ENCODE assay signal across 12 cellular contexts in the genomic region with DNA sequence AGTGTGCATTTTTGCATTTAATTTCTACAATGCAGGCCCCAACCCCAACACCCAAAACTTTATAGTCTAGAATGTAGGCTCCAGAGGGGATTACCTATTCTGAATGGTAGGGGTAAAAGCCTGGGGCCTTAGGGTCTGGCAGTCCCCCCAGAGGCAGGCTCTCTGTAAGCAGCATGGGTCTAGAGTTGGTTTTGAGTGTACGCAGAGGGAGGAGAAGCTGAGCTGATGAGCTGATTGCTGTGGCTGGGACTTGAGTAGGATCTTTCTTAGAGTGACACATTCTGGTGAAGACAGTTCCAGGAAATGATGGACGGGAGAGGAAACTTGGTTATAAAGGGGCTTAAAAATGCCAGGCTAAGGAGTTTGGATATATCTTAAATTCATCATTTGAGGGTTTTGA. TPM values are rescaled to one million over a fixed set of nuclear protein-coding genes. Genes with fewer than 3 reads are reported as not detected.
DNase-seq lines count a peak whose midpoint lies in the region; ATAC-seq and TF ChIP-seq lines count a peak whose summit lies in the region.
"Had no signal": no experiment of that assay in that cellular context is flagged by ENCODE, and none has a peak within 500 bp of the region (broad histone marks: within the 10 kb centered on the region; RNA-seq: fewer than 3 reads in every experiment).

No MANE protein-coding gene starts in this region.

- no peak overlapping the region for H4K91ac ChIP-seq in IMR-90 (ENCODE audit: insufficient read depth, low read depth, low read length)

- H3K4me1 ChIP-seq in BLaER1: peaks cover 50% of the 10 kb centered on the region
- H3K4me1 ChIP-seq in IMR-90 (ENCODE audit: control insufficient read depth, insufficient read depth, low read length): peaks cover 28% of the 10 kb centered on the region
- peaks cover 12% of the 10 kb centered on the region for H3K4me1 ChIP-seq in testis

- no peak overlapping the region for H2BK15ac ChIP-seq in IMR-90 (ENCODE audit: low read depth, low read length)

- H4K20me1 ChIP-seq in BLaER1 (peaks cover 44% of the 10 kb centered on the region), IMR-90 (ENCODE audit: insufficient read depth, low read length) (peaks cover 41% of the 10 kb centered on the region)

- 0 out of 2 replicates have a peak overlapping the region, but pooled peaks have one; percentile 90 for H3K4me2 ChIP-seq in BLaER1
- H3K4me2 ChIP-seq in IMR-90 (ENCODE audit: low read depth, low read length): peak overlapping the region; percentile 63

- no peak overlapping the region for H2AK9ac ChIP-seq in IMR-90 (replicated peaks; ENCODE audit: low read depth, low read length, poor library complexity)

- in situ Hi-C loops in IMR-90 (cut with MboI; ENCODE audit: low sequenced_read_pairs): no loop called here

- POLR2A ChIA-PET in IMR-90 (lab: Charles Lee; ENCODE audit: unreplicated experiment): no interaction called here

- H3K27ac ChIP-seq in BLaER1: no peak overlapping the region
- no peak overlapping the region for H3K27ac ChIP-seq in IMR-90 (ENCODE audit: insufficient read depth, low read length)
- peak overlapping the region; percentile 94 to 99 for H3K27ac ChIP-seq in coronary artery
- H3K27ac ChIP-seq in testis: peak overlapping the region in 1 of 2 donors; percentile 69

- DNase-seq in IMR-90 (no peak), coronary artery (ENCODE audit: low spot score) (no peak), osteocyte (ENCODE audit: extremely low spot score, unreplicated experiment) (no peak), testis (no peak), NCI-H1092 (lab: John Stamatoyannopoulos, UW) (no peak), DMS153 (lab: John Stamatoyannopoulos, UW) (no peak)
- DNase-seq: mucosa of descending colon; NCI-H1417; stimulated activated CD4-positive, alpha-beta T cell treated with anti-CD3 and anti-CD28 coated beads, Interleukin-4, amount 100 ng/mL, for 24 hours had no signal

- peaks cover 31% of the 10 kb centered on the region for H3K9me1 ChIP-seq in IMR-90 (ENCODE audit: insufficient read depth, low read length)

- H2AK5ac ChIP-seq in IMR-90 (ENCODE audit: low read depth, low read length): peak overlapping the region; percentile 41

- H4K8ac ChIP-seq in IMR-90 (ENCODE audit: low read depth in 2 of 2, low read length in 2 of 2): no peak overlapping the region

- H3K14ac ChIP-seq in IMR-90 (replicated peaks; ENCODE audit: low read depth, low read length): 0 out of 2 replicates have a peak overlapping the region, but pooled peaks have one; percentile 4

- H2BK120ac ChIP-seq in IMR-90 (ENCODE audit: low read depth, low read length): no peak overlapping the region; the same call in 1 of the 2 replicates

- H3K27me3 Mint-ChIP-seq in osteocyte (ENCODE audit: unreplicated experiment): no peaks in the 10 kb centered on the region

- intact Hi-C loops in IMR-90 (cut with micrococcal nuclease): loop anchor here (10.0 kb wide), 1 partner anchor 989 kb away; no protein-coding TSS in a partner anchor
- intact Hi-C loops in testis (cut with DNase I; ENCODE audit: low total_unique reads): no loop called here

- H3K9me3 Mint-ChIP-seq in osteocyte (ENCODE audit: unreplicated experiment): no peaks in the 10 kb centered on the region
- H3K9me3 Mint-ChIP-seq: WTC11 had no signal

- peak overlapping the region; percentile 47 for H3K27ac Mint-ChIP-seq in osteocyte (ENCODE audit: unreplicated experiment)
- H3K27ac Mint-ChIP-seq: WTC11 had no signal

- no peak for ATAC-seq in IMR-90 (ENCODE audit: low read depth)
- ATAC-seq in GM18858 (IDR thresholded peaks at IDR 0.05; ENCODE audit: unreplicated experiment): no peak
- ATAC-seq: mucosa of descending colon, WTC11 had no signal

- H3K18ac ChIP-seq in IMR-90 (ENCODE audit: low read depth, low read length): no peak overlapping the region

- H3K36me3 Mint-ChIP-seq in osteocyte (ENCODE audit: unreplicated experiment): peaks cover 2% of the 10 kb centered on the region
- H3K36me3 Mint-ChIP-seq: WTC11 had no signal

- no peak overlapping the region for H3K4me3 Mint-ChIP-seq in osteocyte (ENCODE audit: unreplicated experiment)

- dilution Hi-C loops in IMR-90 (cut with HindIII; ENCODE audit: low sequenced_read_pairs, unreplicated experiment): no loop called here

- H3K4me3 ChIP-seq in BLaER1: no peak overlapping the region
- no peak overlapping the region for H3K4me3 ChIP-seq in IMR-90 (ENCODE audit: insufficient read depth, low read depth, low read length)
- peak overlapping the region; percentile 87 for H3K4me3 ChIP-seq in coronary artery
- no peak overlapping the region for H3K4me3 ChIP-seq in testis
- H3K4me3 ChIP-seq: mucosa of descending colon had no signal

- TF ChIP-seq RAD21 in IMR-90 (IDR thresholded peaks at IDR 0.05; ENCODE audit: low read length): no peak

- no peak overlapping the region for H3K9ac ChIP-seq in BLaER1
- H3K9ac ChIP-seq in IMR-90 (ENCODE audit: low read depth, low read length): no peak overlapping the region

- no peak overlapping the region for H2AFZ ChIP-seq in IMR-90 (replicated peaks; ENCODE audit: low read length, poor library complexity)

- no CpG with 5 or more reads among the region's 2 CpGs for WGBS in IMR-90 (ENCODE audit: extremely low coverage in 2 of 2, insufficient read length in 1 of 2), 2 experiments
- 73 to 86% methylated on average over 2 of the region's 2 CpGs for WGBS in testis, 2 donors

- H3K56ac ChIP-seq in IMR-90 (ENCODE audit: extremely low read depth, insufficient read depth, low read length): no peak overlapping the region

- H2BK20ac ChIP-seq in IMR-90 (ENCODE audit: low read depth, low read length): no peak overlapping the region

- TF ChIP-seq CTCF in IMR-90 (conservative IDR thresholded peaks at IDR 0.05; ENCODE audit: low read depth, low read length): no peak
- no peak for TF ChIP-seq CTCF in coronary artery (IDR thresholded peaks at IDR 0.05)
- TF ChIP-seq CTCF in osteocyte (IDR thresholded peaks at IDR 0.05): no peak
- no peak for TF ChIP-seq CTCF in testis (IDR thresholded peaks at IDR 0.05)

- peak overlapping the region; percentile 23; the same call in 1 of the 2 replicates for H3K23ac ChIP-seq in IMR-90 (ENCODE audit: low read depth, low read length)

- peak overlapping the region; percentile 5; the same call in 1 of the 2 replicates for H3K4ac ChIP-seq in IMR-90 (ENCODE audit: low read depth, low read length)

- TF ChIP-seq POLR2A in IMR-90 (IDR thresholded peaks at IDR 0.05; ENCODE audit: low read depth, low read length) (no peak), testis (IDR thresholded peaks at IDR 0.05) (no peak)

- peaks cover 66% of the 10 kb centered on the region for H3K4me1 Mint-ChIP-seq in osteocyte (ENCODE audit: unreplicated experiment)

- no peak overlapping the region for H2BK5ac ChIP-seq in IMR-90 (ENCODE audit: low read depth, low read length, poor library complexity, severe bottlenecking)

- no TSS peak for BruUV-seq in IMR-90 (replicated peaks; lab: Mats Ljungman, UMichigan)

- CTCF ChIA-PET in IMR-90 (lab: Yijun Ruan, JAX): interaction anchor here (0.5 to 0.6 kb wide), 2 partner anchors 416 to 645 kb away, joined by 3 read pairs; no protein-coding TSS in a partner anchor

- H3K9me3 ChIP-seq in BLaER1 (no peaks in the 10 kb centered on the region), IMR-90 (ENCODE audit: control insufficient read depth, insufficient read depth, low read length) (no peaks in the 10 kb centered on the region), testis (no peaks in the 10 kb centered on the region)
- H3K9me3 ChIP-seq: mucosa of descending colon had no signal

- peaks cover 28 to 73% of the 10 kb centered on the region in 2 experiments for H3K79me1 ChIP-seq in IMR-90 (ENCODE audit: low read depth in 1 of 2, low read length in 2 of 2)

- H4K5ac ChIP-seq in IMR-90 (ENCODE audit: low read depth, low read length): no peak overlapping the region

- H3K27me3 ChIP-seq in BLaER1: no peaks in the 10 kb centered on the region
- no peaks in the 10 kb centered on the region for H3K27me3 ChIP-seq in IMR-90 (ENCODE audit: control insufficient read depth, insufficient read depth, low read length)
- H3K27me3 ChIP-seq in testis: no peaks in the 10 kb centered on the region

- peaks cover 6% of the 10 kb centered on the region; the same call in 1 of the 2 replicates for H3K36me3 ChIP-seq in BLaER1
- H3K36me3 ChIP-seq in IMR-90 (ENCODE audit: control insufficient read depth, insufficient read depth, low read length): no peaks in the 10 kb centered on the region
- no peaks in the 10 kb centered on the region for H3K36me3 ChIP-seq in testis (ENCODE audit: low read depth, missing control alignments)

TF ChIP-seq in IMR-90, 13 proteins besides CTCF, POLR2A, EP300 and RAD21 (continues in another document):
- TF ChIP-seq, protein P1, sequence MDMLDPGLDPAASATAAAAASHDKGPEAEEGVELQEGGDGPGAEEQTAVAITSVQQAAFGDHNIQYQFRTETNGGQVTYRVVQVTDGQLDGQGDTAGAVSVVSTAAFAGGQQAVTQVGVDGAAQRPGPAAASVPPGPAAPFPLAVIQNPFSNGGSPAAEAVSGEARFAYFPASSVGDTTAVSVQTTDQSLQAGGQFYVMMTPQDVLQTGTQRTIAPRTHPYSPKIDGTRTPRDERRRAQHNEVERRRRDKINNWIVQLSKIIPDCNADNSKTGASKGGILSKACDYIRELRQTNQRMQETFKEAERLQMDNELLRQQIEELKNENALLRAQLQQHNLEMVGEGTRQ (IDR thresholded peaks at IDR 0.05; ENCODE audit: low read depth, low read length): no peak
- no peak for TF ChIP-seq MAZ (IDR thresholded peaks at IDR 0.05; ENCODE audit: borderline replicate concordance, low read depth, low read length)
- no peak for TF ChIP-seq RCOR1 (IDR thresholded peaks at IDR 0.05; ENCODE audit: insufficient replicate concordance, low read length)
- TF ChIP-seq CEBPB (IDR thresholded peaks at IDR 0.05; ENCODE audit: low read depth, low read length): no peak
- no peak for TF ChIP-seq NFE2L2 (IDR thresholded peaks at IDR 0.05; ENCODE audit: low read depth, low read length)
- TF ChIP-seq CHD1 (IDR thresholded peaks at IDR 0.05; ENCODE audit: low read depth, low read length): no peak
- no peak for TF ChIP-seq MAFK (IDR thresholded peaks at IDR 0.05; ENCODE audit: low read depth, low read length)
- TF ChIP-seq RFX5 (IDR thresholded peaks at IDR 0.05; ENCODE audit: low read depth, low read length): no peak
- no peak for TF ChIP-seq FOS (IDR thresholded peaks at IDR 0.05; ENCODE audit: low read depth, low read length)
- TF ChIP-seq MXI1 (IDR thresholded peaks at IDR 0.05; ENCODE audit: borderline replicate concordance, low read depth, low read length): no peak

RNA-seq across cellular contexts. Expression of a gene that starts 2.1 kb away (rescaled TPM):
- 111 and 130 TPM in 2 replicates for total RNA-seq in IMR-90 (2012; rRNA removed)
- polyA plus RNA-seq in IMR-90 (2012; rRNA removed): 16.0 and 17.6 TPM in 2 replicates
- 7.4 and 10.6 TPM in 2 replicates for polyA plus RNA-seq in IMR-90 (2012; cell fraction: cytosol; rRNA removed)
- 35.2 and 36.9 TPM in 2 replicates for polyA plus RNA-seq in IMR-90 (2012; cell fraction: nucleus; rRNA removed; ENCODE audit: low replicate concordance)
- total RNA-seq in osteocyte: 184 and 187 TPM in 2 replicates
- total RNA-seq in testis: 100 to 1,000 TPM in 1 of 2 donors, 10 to 100 TPM in 1; 89.9 to 132 TPM
- polyA plus RNA-seq in testis (ENCODE audit: insufficient read depth, low read depth, low replicate concordance): 135 TPM

Comparison
In these comparisons a context has a peak if more than half of its experiments do, and no peak if none do; other contexts are left out.
1. H3K27ac ChIP-seq: peak in coronary artery (2 of 2); none in BLaER1 (single experiment) and IMR-90 (single experiment).